ENCODE assay signal across 1 cellular context in the genomic region with DNA sequence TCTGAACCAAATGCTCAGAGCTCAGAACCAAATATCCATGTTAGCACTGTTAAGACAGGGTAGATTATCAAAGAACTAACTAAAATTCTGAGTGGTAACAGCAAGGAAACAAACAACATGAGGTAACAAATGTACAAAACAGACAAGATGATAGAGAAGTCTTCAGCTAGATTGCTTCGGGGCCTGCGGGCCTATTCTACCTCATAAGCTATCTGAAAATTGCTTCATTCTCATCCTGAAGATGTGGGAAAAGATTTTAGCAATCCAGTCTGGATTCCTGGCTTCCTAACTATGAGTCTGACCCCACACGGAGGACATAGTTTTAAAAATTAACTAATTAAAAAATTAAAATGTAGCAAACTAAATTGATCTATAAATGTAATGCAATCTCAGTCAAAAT.
TF ChIP-seq lines count a peak whose summit lies in the region.

No MANE protein-coding gene starts in this region.

TF ChIP-seq in endothelial cell of umbilical vein, 7 proteins besides CTCF, POLR2A, EP300 and RAD21 (continued from another document):
- TF ChIP-seq, protein P1, sequence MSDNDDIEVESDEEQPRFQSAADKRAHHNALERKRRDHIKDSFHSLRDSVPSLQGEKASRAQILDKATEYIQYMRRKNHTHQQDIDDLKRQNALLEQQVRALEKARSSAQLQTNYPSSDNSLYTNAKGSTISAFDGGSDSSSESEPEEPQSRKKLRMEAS (IDR thresholded peaks at IDR 0.05; ENCODE audit: insufficient read depth, insufficient read length): no peak
TF ChIP-seq in endothelial cell of umbilical vein: peak in this region for 0.
